29 cellular contexts compared by ENCODE assay signal in the genomic region with DNA sequence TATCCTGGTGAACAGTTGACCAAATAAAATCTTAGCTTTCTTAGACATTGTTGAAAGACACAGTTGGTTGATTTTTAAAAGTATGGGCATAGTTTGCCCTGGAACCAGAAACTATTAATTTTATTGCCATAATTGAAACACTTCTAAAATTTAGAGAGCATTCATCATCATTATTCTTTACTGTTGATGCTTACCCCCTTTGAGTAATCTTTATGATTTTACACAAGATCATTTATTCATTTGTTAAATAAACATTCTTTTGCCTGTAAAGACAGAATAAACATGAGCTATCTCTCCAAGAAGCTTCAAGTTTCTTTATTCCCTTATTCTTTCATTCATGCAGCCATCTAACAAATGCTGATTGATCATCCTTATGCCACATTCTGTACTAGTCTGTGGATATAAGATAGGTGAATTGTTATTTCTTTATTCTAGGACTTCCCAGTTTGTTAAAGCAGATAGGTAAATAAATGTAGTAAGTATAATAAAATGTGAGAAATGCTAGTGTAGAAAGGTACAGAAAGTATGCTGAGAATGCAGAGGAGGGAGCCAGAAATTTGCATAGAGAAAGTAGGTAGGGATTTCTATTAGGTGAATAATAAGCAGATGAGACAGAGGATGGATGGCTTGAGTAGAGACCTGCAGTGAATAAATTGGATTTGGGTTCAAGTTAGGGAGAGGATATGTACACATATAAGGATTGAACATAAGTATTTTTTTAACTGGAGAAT. TPM values are rescaled to one million over a fixed set of nuclear protein-coding genes. Genes with fewer than 3 reads are reported as not detected.
"Had no signal": no experiment of that assay in that cellular context is flagged by ENCODE, and none has a peak within 500 bp of the region (broad histone marks: within the 10 kb centered on the region; RNA-seq: fewer than 3 reads in every experiment).

No MANE protein-coding gene starts in this region.

- ATAC-seq: activated CD8-positive, alpha-beta T cell treated with anti-CD3 and anti-CD28 coated beads for 36 hours; activated T-cell treated with anti-CD3 and anti-CD28 coated beads, Interleukin-2, amount 50 U/mL, for 72 hours; PC-3 had no signal

- H3K4me3 ChIP-seq: cardiac muscle cell, MG63 had no signal

- H3K36me3 ChIP-seq: brain microvascular endothelial cell, cardiac muscle cell, MG63 had no signal

- H3K9me3 Mint-ChIP-seq: activated CD8-positive, alpha-beta T cell treated with anti-CD3 and anti-CD28 coated beads for 36 hours; activated naive CD4-positive, alpha-beta T cell treated with anti-CD3 and anti-CD28 coated beads, Interleukin-2, amount 10 ng/mL, durations not matched to agents 7 days and 5 days; activated naive CD8-positive, alpha-beta T cell treated with anti-CD3 and anti-CD28 coated beads for 36 hours; activated T-helper 2 cell treated with anti-CD3 and anti-CD28 coated beads, Interferon-gamma antibody, Interleukin-2, Interleukin-4, amounts not matched to agents 10 μg/mL and 5 μg/mL and 100 μg/mL, durations not matched to agents 14 hours and 24 hours and 36 hours had no signal

- H3K4me3 Mint-ChIP-seq: activated CD8-positive, alpha-beta T cell treated with anti-CD3 and anti-CD28 coated beads for 36 hours; activated naive CD4-positive, alpha-beta T cell treated with anti-CD3 and anti-CD28 coated beads, Interleukin-2, amount 10 ng/mL, durations not matched to agents 7 days and 5 days; activated naive CD8-positive, alpha-beta T cell treated with anti-CD3 and anti-CD28 coated beads for 36 hours; activated T-cell treated with anti-CD3 and anti-CD28 coated beads, Interleukin-2, amount 50 U/mL, for 72 hours had no signal

- H3K27ac Mint-ChIP-seq: activated CD8-positive, alpha-beta T cell treated with anti-CD3 and anti-CD28 coated beads for 36 hours; activated naive CD4-positive, alpha-beta T cell treated with anti-CD3 and anti-CD28 coated beads, Interleukin-2, amount 10 ng/mL, durations not matched to agents 7 days and 5 days; activated naive CD8-positive, alpha-beta T cell treated with anti-CD3 and anti-CD28 coated beads for 36 hours; activated T-cell treated with anti-CD3 and anti-CD28 coated beads, Interleukin-2, amount 50 U/mL, for 72 hours; activated T-helper 2 cell treated with anti-CD3 and anti-CD28 coated beads, Interferon-gamma antibody, Interleukin-2, Interleukin-4, amounts not matched to agents 10 μg/mL and 5 μg/mL and 100 μg/mL, durations not matched to agents 14 hours and 24 hours and 36 hours had no signal

- H3K9me3 ChIP-seq: MG63 had no signal

- H3K27me3 ChIP-seq: brain microvascular endothelial cell had no signal

- H3K4me1 Mint-ChIP-seq: activated naive CD4-positive, alpha-beta T cell treated with anti-CD3 and anti-CD28 coated beads, Interleukin-2, amount 10 ng/mL, durations not matched to agents 7 days and 5 days; activated naive CD8-positive, alpha-beta T cell treated with anti-CD3 and anti-CD28 coated beads for 36 hours had no signal

- H3K27me3 Mint-ChIP-seq: activated naive CD4-positive, alpha-beta T cell treated with anti-CD3 and anti-CD28 coated beads, Interleukin-2, amount 10 ng/mL, durations not matched to agents 7 days and 5 days had no signal

- DNase-seq: activated CD4-positive, alpha-beta T cell treated with anti-CD3 and anti-CD28 coated beads for 4 hours; activated CD4-positive, CD25-positive, alpha-beta regulatory T cell; activated CD8-positive, alpha-beta memory T cell treated with anti-CD3 and anti-CD28 coated beads, Interleukin-2, amount 50 U/mL, for 4 hours; activated CD8-positive, alpha-beta T cell treated with anti-CD3 and anti-CD28 coated beads for 36 hours; activated gamma-delta T cell treated with Interleukin-2 at 50 U/mL for 16 hours; activated naive CD4-positive, alpha-beta T cell treated with anti-CD3 and anti-CD28 coated beads, Interleukin-2, amount 10 ng/mL, durations not matched to agents 7 days and 5 days; activated naive CD8-positive, alpha-beta T cell treated with anti-CD3 and anti-CD28 coated beads for 36 hours; activated T-cell treated with anti-CD3 and anti-CD28 coated beads, Interleukin-2, amount 50 U/mL, for 72 hours; brain microvascular endothelial cell; MG63; MV-4-11; NCI-H1092 treated with DMSO at 0.1 percent for 48 hours; NCI-H1417 treated with DMSO at 0.1 percent for 48 hours; NCI-H1694; NCI-H2029; NCI-H2107; NCI-H2171 treated with DMSO at 0.1 percent for 48 hours; NCI-H226; NCI-H526; NCI-H774; NK-92 treated with Interleukin-12 subunit alpha and Interleukin-12 subunit beta, amount 100 ng/mL, for 24 hours; PC-3; SHP77 treated with DMSO at 0.1 percent for 48 hours; T-helper 2 cell; T1000 had no signal

- H3K36me3 Mint-ChIP-seq: activated naive CD4-positive, alpha-beta T cell treated with anti-CD3 and anti-CD28 coated beads, Interleukin-2, amount 10 ng/mL, durations not matched to agents 7 days and 5 days; activated naive CD8-positive, alpha-beta T cell treated with anti-CD3 and anti-CD28 coated beads for 36 hours had no signal

- H3K27ac ChIP-seq: brain microvascular endothelial cell, cardiac muscle cell had no signal

RNA-seq across cellular contexts. Expression of gene SERTM1, which starts 8.2 kb away (rescaled TPM):
- total RNA-seq: activated CD8-positive, alpha-beta T cell treated with anti-CD3 and anti-CD28 coated beads for 36 hours; activated naive CD8-positive, alpha-beta T cell treated with anti-CD3 and anti-CD28 coated beads for 36 hours; activated T-cell treated with anti-CD3 and anti-CD28 coated beads, Interleukin-2, amount 50 U/mL, for 72 hours; activated T-helper 2 cell treated with anti-CD3 and anti-CD28 coated beads, Interferon-gamma antibody, Interleukin-2, Interleukin-4, amounts not matched to agents 10 μg/mL and 5 μg/mL and 100 μg/mL, durations not matched to agents 14 hours and 24 hours and 36 hours; NCI-H460; PC-3; SK-MEL-5 had no signal
